ENCODE assay signal across 9 cellular contexts in genomic region chr11:71908218-71908617, GRCh38. TPM values are rescaled to one million over a fixed set of nuclear protein-coding genes. Genes with fewer than 3 reads are reported as not detected.
"Had no signal": no experiment of that assay in that cellular context is flagged by ENCODE, and none has a peak within 500 bp of the region (broad histone marks: within the 10 kb centered on the region; RNA-seq: fewer than 3 reads in every experiment).

No MANE protein-coding gene starts in this region.

- DNase-seq: GDM1, GF-D8 had no signal

- FAIRE-seq: G401.6, GM12878, GM12891, GM12892, GM18507, GM19239 had no signal

- ATAC-seq: GM12878 had no signal

- H3K4me3 ChIP-seq: GM12878 had no signal

RNA-seq across cellular contexts. Expression of gene DEFB131B, which starts 30.0 kb away (rescaled TPM):
- total RNA-seq: G401, GM12878 had no signal
- polyA plus RNA-seq: GM12878 had no signal
